In genomic region chr16:88941933-88942909, GRCh38 we compare ENCODE assay signal across 8 cellular contexts. TPM values are rescaled to one million over a fixed set of nuclear protein-coding genes. Genes with fewer than 3 reads are reported as not detected.
DNase-seq lines count a peak whose midpoint lies in the region; ATAC-seq lines count a peak whose summit lies in the region.

No MANE protein-coding gene starts in this region.

- WGBS in mesenchymal stem cell = 35% methylated on average over 50 of the region's 51 CpGs

- H2BK5ac ChIP-seq in mesenchymal stem cell (ENCODE audit: low read depth, low read length, poor library complexity, severe bottlenecking) = no peak overlapping the region

- peaks cover 64 to 84% of the 10 kb centered on the region in 2 experiments for H3K27me3 ChIP-seq in mesenchymal stem cell (ENCODE audit: control insufficient read depth in 1 of 2, insufficient read depth in 1 of 2, low read length in 2 of 2)

- no peak overlapping the region for H4K8ac ChIP-seq in mesenchymal stem cell (ENCODE audit: low read length)

- H2BK120ac ChIP-seq in mesenchymal stem cell (ENCODE audit: low read depth, low read length) = no peak overlapping the region

- H2AFZ ChIP-seq in mesenchymal stem cell (ENCODE audit: low read depth, low read length) = no peak overlapping the region

- peaks cover 0 to 2% of the 10 kb centered on the region in 2 experiments for H3K36me3 ChIP-seq in mesenchymal stem cell (ENCODE audit: control insufficient read depth in 1 of 2, insufficient read depth in 2 of 2, low read depth in 1 of 2, low read length in 2 of 2)

- H3K4ac ChIP-seq in mesenchymal stem cell (ENCODE audit: low read depth in 1 of 2, low read length in 2 of 2) = no peak overlapping the region

- H3K18ac ChIP-seq in mesenchymal stem cell (ENCODE audit: low read depth in 1 of 2, low read length in 2 of 2) = no peak overlapping the region

- no peak overlapping the region for H3K27ac ChIP-seq in mesenchymal stem cell (ENCODE audit: low read length, poor library complexity, severe bottlenecking)

- H3K4me3 ChIP-seq in mesenchymal stem cell (ENCODE audit: insufficient read depth in 1 of 2, low read depth in 1 of 2, low read length in 2 of 2) = no peak overlapping the region

- peak overlapping the region; percentile 10 for H3K4me2 ChIP-seq in mesenchymal stem cell (ENCODE audit: low read length, poor library complexity, severe bottlenecking)

- no peak overlapping the region for H4K91ac ChIP-seq in mesenchymal stem cell (ENCODE audit: low read length)

- H2BK12ac ChIP-seq in mesenchymal stem cell (ENCODE audit: low read length in 2 of 2) = no peak overlapping the region

- DNase-seq in NCI-H1694 treated with DMSO at 0.1 percent for 48 hours (lab: John Stamatoyannopoulos, UW) = peak; percentile 9
- DNase-seq in NCI-H1694 (lab: John Stamatoyannopoulos, UW) = no peak
- DNase-seq in activated CD4-positive, CD25-positive, alpha-beta regulatory T cell treated with anti-CD3 and anti-CD28 coated beads, Interleukin-2, amount 50 U/mL, for 16 hours (ENCODE audit: low read depth, low spot score) = peak; percentile 21
- peak; percentile 83 for DNase-seq in cerebellum (ENCODE audit: low spot score)
- no peak for DNase-seq in mesenchymal stem cell
- peak; percentile 80 for DNase-seq in stimulated activated naive CD8-positive, alpha-beta T cell treated with anti-CD3 and anti-CD28 coated beads, Interleukin-15, Interleukin-2, amounts not matched to agents 100 U/mL and 50 U/mL, for 24 hours

- no peak overlapping the region for H3K14ac ChIP-seq in mesenchymal stem cell (ENCODE audit: low read length in 2 of 2)

- H3K79me1 ChIP-seq in mesenchymal stem cell (replicated peaks; ENCODE audit: low read length, poor library complexity, severe bottlenecking) = no peaks in the 10 kb centered on the region

- peak; percentile 38 for ATAC-seq in HG03442 (IDR thresholded peaks at IDR 0.05; ENCODE audit: unreplicated experiment)
- ATAC-seq in stimulated activated naive CD8-positive, alpha-beta T cell treated with anti-CD3 and anti-CD28 coated beads, Interleukin-15, Interleukin-2, amounts not matched to agents 100 U/mL and 50 U/mL, for 24 hours = no peak
- ATAC-seq in HG02588 (IDR thresholded peaks at IDR 0.05; ENCODE audit: unreplicated experiment) = no peak

- H2BK15ac ChIP-seq in mesenchymal stem cell (ENCODE audit: low read depth, poor library complexity, severe bottlenecking) = no peak overlapping the region

- no peak overlapping the region for H3K23ac ChIP-seq in mesenchymal stem cell (ENCODE audit: low read length in 2 of 2)

- H3K4me1 ChIP-seq in mesenchymal stem cell (ENCODE audit: control insufficient read depth, insufficient read depth, low read depth, low read length) = peaks cover 12% of the 10 kb centered on the region

- H2AK5ac ChIP-seq in mesenchymal stem cell (ENCODE audit: low read length, severe bottlenecking) = no peak overlapping the region

- H3K9ac ChIP-seq in mesenchymal stem cell (ENCODE audit: low read length) = no peak overlapping the region

- H3K9me3 ChIP-seq in mesenchymal stem cell (ENCODE audit: control insufficient read depth, low read length) = no peaks in the 10 kb centered on the region

RNA-seq across cellular contexts. Expression of gene CBFA2T3, which starts 34.8 kb away (rescaled TPM):
- total RNA-seq in cerebellum = 4.5 TPM
- polyA plus RNA-seq in mesenchymal stem cell (2013, experiment 1 of 2) = 0.03 TPM
- polyA plus RNA-seq in mesenchymal stem cell (2013, experiment 2 of 2) = 0.03 TPM

Comparison
In these comparisons a context has a peak if more than half of its experiments do, and no peak if none do; other contexts are left out.
1. DNase-seq: peak in NCI-H1694 treated with DMSO at 0.1 percent for 48 hours (single experiment), activated CD4-positive, CD25-positive, alpha-beta regulatory T cell treated with anti-CD3 and anti-CD28 coated beads, Interleukin-2, amount 50 U/mL, for 16 hours (single experiment), cerebellum (single experiment) and stimulated activated naive CD8-positive, alpha-beta T cell treated with anti-CD3 and anti-CD28 coated beads, Interleukin-15, Interleukin-2, amounts not matched to agents 100 U/mL and 50 U/mL, for 24 hours (single experiment); none in NCI-H1694 (single experiment) and mesenchymal stem cell (single experiment).